11 cellular contexts compared by ENCODE assay signal in the genomic region with DNA sequence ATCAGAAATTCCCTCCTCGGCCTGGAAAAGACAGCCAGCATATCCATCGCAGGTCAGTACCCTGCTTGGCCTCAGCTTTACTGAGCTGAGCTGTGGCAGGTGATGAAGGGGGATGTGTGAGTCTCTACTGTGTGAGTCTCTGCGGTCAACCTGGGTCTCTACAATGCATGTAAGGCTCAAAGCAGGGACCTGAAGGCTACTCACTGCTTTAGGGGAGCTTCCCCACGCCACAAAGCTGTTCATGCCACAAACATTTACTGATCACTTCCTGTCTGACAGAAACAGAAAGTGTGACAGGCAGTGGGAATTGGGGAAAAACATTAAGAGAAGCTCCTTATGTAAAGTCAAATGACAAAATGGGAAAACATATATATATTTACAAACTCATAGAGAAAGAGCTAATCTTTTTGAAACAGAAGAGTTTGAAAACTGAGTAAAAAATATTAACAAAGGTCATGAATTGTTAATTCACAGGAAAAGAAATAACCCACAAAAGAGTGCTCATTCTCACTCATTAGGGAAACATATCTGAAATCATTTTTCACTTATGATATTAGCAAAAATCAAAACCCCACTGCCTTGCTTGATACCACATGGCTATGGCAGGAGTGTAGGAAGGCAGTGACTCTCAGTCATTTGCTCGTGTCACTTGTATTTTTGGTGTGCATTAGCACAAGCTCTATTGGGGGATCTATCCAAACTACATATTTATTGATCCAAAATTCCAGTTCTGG.
DNase-seq lines count a peak whose midpoint lies in the region; ATAC-seq lines count a peak whose summit lies in the region.
"Had no signal": no experiment of that assay in that cellular context is flagged by ENCODE, and none has a peak within 500 bp of the region (broad histone marks: within the 10 kb centered on the region; RNA-seq: fewer than 3 reads in every experiment).

No MANE protein-coding gene starts in this region.

- peak; percentile 90 to 91 for ATAC-seq in activated CD4-positive, CD25-positive, alpha-beta regulatory T cell treated with anti-CD3 and anti-CD28 coated beads, Interleukin-2, amount 50 U/mL, for 24 hours
- ATAC-seq in HG02885 (IDR thresholded peaks at IDR 0.05; ENCODE audit: poor library complexity, unreplicated experiment) = peak; percentile 92

- DNase-seq in activated CD4-positive, CD25-positive, alpha-beta regulatory T cell treated with anti-CD3 and anti-CD28 coated beads, Interleukin-2, amount 50 U/mL, for 72 hours = no peak
- DNase-seq in activated CD8-positive, alpha-beta memory T cell treated with anti-CD3 and anti-CD28 coated beads for 24 hours = peak; percentile 67
- DNase-seq in stimulated activated CD8-positive, alpha-beta memory T cell treated with anti-CD3 and anti-CD28 coated beads, Interleukin-4, amount 100 ng/mL, for 48 hours = peak; percentile 59
- DNase-seq in NOMO-1 treated with DMSO at 0.1 percent for 48 hours (lab: John Stamatoyannopoulos, UW; ENCODE audit: unreplicated experiment) (no peak), amygdala (lab: John Stamatoyannopoulos, UW) (no peak), HCEC 1CT (no peak)
- DNase-seq: 8988T, NCI-H226, transverse colon had no signal

Comparison
In these comparisons a context has a peak if more than half of its experiments do, and no peak if none do; other contexts are left out.
1. DNase-seq: peak in activated CD8-positive, alpha-beta memory T cell treated with anti-CD3 and anti-CD28 coated beads for 24 hours (single experiment) and stimulated activated CD8-positive, alpha-beta memory T cell treated with anti-CD3 and anti-CD28 coated beads, Interleukin-4, amount 100 ng/mL, for 48 hours (single experiment); none in activated CD4-positive, CD25-positive, alpha-beta regulatory T cell treated with anti-CD3 and anti-CD28 coated beads, Interleukin-2, amount 50 U/mL, for 72 hours (single experiment), NOMO-1 treated with DMSO at 0.1 percent for 48 hours (single experiment), amygdala (0 of 56) and HCEC 1CT (single experiment).